23 cellular contexts compared by ENCODE assay signal in the genomic region with DNA sequence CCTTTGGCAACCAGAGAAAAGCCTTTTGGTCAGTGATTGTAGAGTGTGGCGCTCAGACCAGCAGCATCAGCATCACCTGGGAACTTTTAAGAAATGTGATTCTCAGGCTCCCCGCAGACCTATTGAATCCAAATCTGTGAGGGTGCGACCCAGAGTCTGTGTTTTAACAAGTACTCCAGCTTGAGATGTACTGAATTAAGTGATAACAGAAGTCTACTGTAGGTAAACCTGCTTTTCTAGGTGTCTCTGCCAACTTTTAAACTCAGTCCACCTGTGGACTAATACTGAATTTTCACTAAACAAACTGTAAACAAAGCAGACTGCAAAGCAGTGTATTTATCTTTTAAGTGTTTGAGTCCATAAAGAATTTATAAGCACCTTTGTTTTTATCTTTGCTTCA. TPM values are rescaled to one million over a fixed set of nuclear protein-coding genes. Genes with fewer than 3 reads are reported as not detected.
DNase-seq lines count a peak whose midpoint lies in the region; ATAC-seq and TF ChIP-seq lines count a peak whose summit lies in the region.
"Had no signal": no experiment of that assay in that cellular context is flagged by ENCODE, and none has a peak within 500 bp of the region (broad histone marks: within the 10 kb centered on the region; RNA-seq: fewer than 3 reads in every experiment).

No MANE protein-coding gene starts in this region.

- no peaks in the 10 kb centered on the region for H3K4me1 ChIP-seq in PC-3 (ENCODE audit: insufficient read depth, low read length)
- H3K4me1 ChIP-seq in stomach: peaks cover 25 to 69% (median 45%) of the 10 kb centered on the region in 4 donors

- H2AFZ ChIP-seq in PC-3 (ENCODE audit: low read length): no peak overlapping the region

- no peaks in the 10 kb centered on the region for H3F3A ChIP-seq in PC-3 (ENCODE audit: low read length, unreplicated experiment)

- POLR2A ChIA-PET in PC-3 (lab: Charles Lee; ENCODE audit: unreplicated experiment): no interaction called here

- H3K27me3 ChIP-seq in PC-3 (ENCODE audit: low read length) (no peaks in the 10 kb centered on the region), stomach (no peaks in the 10 kb centered on the region)
- H3K27me3 ChIP-seq: Peyer's patch had no signal

- no peaks in the 10 kb centered on the region for H4K20me1 ChIP-seq in PC-3 (ENCODE audit: low read length)

- no TSS peak for BruUV-seq in PC-3 (replicated peaks; lab: Mats Ljungman, UMichigan)

- H3K9me3 ChIP-seq in PC-3 (ENCODE audit: low read length) (no peaks in the 10 kb centered on the region), stomach (no peaks in the 10 kb centered on the region)
- H3K9me3 ChIP-seq: Peyer's patch had no signal

- peaks cover 53% of the 10 kb centered on the region for H3K79me2 ChIP-seq in PC-3 (ENCODE audit: low read length)

- intact Hi-C loops in PC-3 (cut with micrococcal nuclease): no loop called here
- intact Hi-C loops in stomach (cut with DNase I; ENCODE audit: low total_unique reads): no loop called here

- TF ChIP-seq EP300 in stomach (IDR thresholded peaks at IDR 0.05): no peak

- no peaks in the 10 kb centered on the region for H3K9me2 ChIP-seq in PC-3 (replicated peaks; ENCODE audit: low read length)

- 37 to 67% (median 46%) methylated on average over 3 of the region's 3 CpGs for WGBS in stomach, 5 donors

- no peak overlapping the region for H3K4me3 ChIP-seq in PC-3 (ENCODE audit: low read length)
- no peak overlapping the region for H3K4me3 ChIP-seq in stomach
- H3K4me3 ChIP-seq: Peyer's patch had no signal

- H3K4me2 ChIP-seq in PC-3 (ENCODE audit: low read length): no peak overlapping the region
- H3K4me2 ChIP-seq: KMS-11 had no signal

- no peak for ATAC-seq in PC-3
- peak; percentile 32 for ATAC-seq in esophagus mucosa
- ATAC-seq in GM21737 (IDR thresholded peaks at IDR 0.05; ENCODE audit: unreplicated experiment): no peak
- ATAC-seq: HCT116, SK-N-SH treated with all-trans-retinoic acid at 6 μM for 48 hours had no signal

- no peak overlapping the region for H3K27ac ChIP-seq in PC-3 (ENCODE audit: low read length)
- H3K27ac ChIP-seq in stomach: peak overlapping the region in 3 of 5 donors; percentile 8 to 36 (median 36)
- H3K27ac ChIP-seq: KMS-11, Peyer's patch had no signal

- TF ChIP-seq POLR2A in stomach (IDR thresholded peaks at IDR 0.05): no peak

- TF ChIP-seq CTCF in PC-3 (conservative IDR thresholded peaks at IDR 0.05; ENCODE audit: low read depth, low read length) (no peak), stomach (IDR thresholded peaks at IDR 0.05) (no peak)

- H3K36me3 ChIP-seq in PC-3 (ENCODE audit: low read depth, low read length) (no peaks in the 10 kb centered on the region), stomach (no peaks in the 10 kb centered on the region)
- H3K36me3 ChIP-seq: Peyer's patch had no signal

- DNase-seq in DMS79 treated with DMSO at 0.1 percent for 48 hours (lab: John Stamatoyannopoulos, UW): peak; percentile 10
- DNase-seq in DMS79 (lab: John Stamatoyannopoulos, UW): no peak
- peak; percentile 9 for DNase-seq in PC-3
- DNase-seq in stomach: no peak
- no peak for DNase-seq in NCI-H128 (lab: John Stamatoyannopoulos, UW; ENCODE audit: unreplicated experiment)
- no peak for DNase-seq in DMS 273 (lab: John Stamatoyannopoulos, UW; ENCODE audit: unreplicated experiment)
- DNase-seq: 8988T; AML-193; C1 segment of cervical spinal cord; CD8-positive, alpha-beta memory T cell; GOT3; NCI-H1105 treated with DMSO at 0.1 percent for 48 hours; NCI-H1694; NCI-H2081; NCI-H2227 treated with DMSO at 0.1 percent for 48 hours; NCI-H510A; NCI-H748 treated with DMSO at 0.1 percent for 48 hours; Peyer's patch had no signal

- H3K9ac ChIP-seq in PC-3 (ENCODE audit: low read length): no peak overlapping the region
- H3K9ac ChIP-seq: KMS-11 had no signal

- CTCF ChIA-PET in PC-3 (lab: Charles Lee): no interaction called here

RNA-seq across cellular contexts. Expression of gene NUP93, which starts 43.6 kb away (rescaled TPM):
- total RNA-seq in PC-3 (2014; rRNA removed) (94.5 and 98.6 TPM in 2 replicates), esophagus mucosa (52.3 TPM), stomach (100 to 1,000 TPM in 1 of 5 donors, 10 to 100 TPM in 4; 43.2 to 184 (median 87.5) TPM)
- polyA plus RNA-seq in stomach: 10 to 100 TPM; 26.7 to 46.6 (median 27.4) TPM

Comparison
In these comparisons a context has a peak if more than half of its experiments do, and no peak if none do; other contexts are left out.
1. DNase-seq: peak in DMS79 treated with DMSO at 0.1 percent for 48 hours (single experiment) and PC-3 (single experiment); none in DMS79 (single experiment), stomach (single experiment), NCI-H128 (single experiment) and DMS 273 (single experiment).